10 cellular contexts compared by ENCODE assay signal in genomic region chr1:160576430-160576829, GRCh38. TPM values are rescaled to one million over a fixed set of nuclear protein-coding genes. Genes with fewer than 3 reads are reported as not detected.
DNase-seq lines count a peak whose midpoint lies in the region; ATAC-seq lines count a peak whose summit lies in the region.
"Had no signal": no experiment of that assay in that cellular context is flagged by ENCODE, and none has a peak within 500 bp of the region (broad histone marks: within the 10 kb centered on the region; RNA-seq: fewer than 3 reads in every experiment).

No MANE protein-coding gene starts in this region.

- H3K4me1 Mint-ChIP-seq in IgD-negative memory B cell (peaks cover 30 to 68% (median 55%) of the 10 kb centered on the region in 3 donors), immature natural killer cell (peaks cover 61% of the 10 kb centered on the region in 2 donors)
- peaks cover 82% of the 10 kb centered on the region for H3K4me1 Mint-ChIP-seq in activated CD4-positive, alpha-beta memory T cell treated with anti-CD3 and anti-CD28 coated beads for 36 hours (ENCODE audit: low read depth)
- H3K4me1 Mint-ChIP-seq in stimulated activated memory B cell treated with anti-CD40 and anti-IgM and Interleukin-4, amounts not matched to agents 10 μg/mL and 1 μg/mL and 100 μg/mL, for 72 hours: peaks cover 83% of the 10 kb centered on the region

- H3K9me3 Mint-ChIP-seq in IgD-negative memory B cell (no peaks in the 10 kb centered on the region), immature natural killer cell (no peaks in the 10 kb centered on the region)
- no peaks in the 10 kb centered on the region for H3K9me3 Mint-ChIP-seq in activated CD4-positive, alpha-beta memory T cell treated with anti-CD3 and anti-CD28 coated beads for 36 hours
- no peaks in the 10 kb centered on the region for H3K9me3 Mint-ChIP-seq in stimulated activated memory B cell treated with anti-CD40 and anti-IgM and Interleukin-4, amounts not matched to agents 10 μg/mL and 1 μg/mL and 100 μg/mL, for 72 hours

- CTCF ChIA-PET in activated CD4-positive, alpha-beta memory T cell treated with anti-CD3 and anti-CD28 coated beads for 36 hours (lab: Charles Lee): interaction anchor here (0.8 to 1.2 kb wide), 3 partner anchors 10 to 26 kb away, joined by 3 to 4 read pairs (median 3); no protein-coding TSS in a partner anchor

- H3K27me3 Mint-ChIP-seq in IgD-negative memory B cell: no peaks in the 10 kb centered on the region
- no peaks in the 10 kb centered on the region for H3K27me3 Mint-ChIP-seq in activated CD4-positive, alpha-beta memory T cell treated with anti-CD3 and anti-CD28 coated beads for 36 hours
- H3K27me3 Mint-ChIP-seq in immature natural killer cell (ENCODE audit: low read depth in 3 of 3): peaks cover 0 to 4% (median 0%) of the 10 kb centered on the region in 3 donors
- H3K27me3 Mint-ChIP-seq in stimulated activated memory B cell treated with anti-CD40 and anti-IgM and Interleukin-4, amounts not matched to agents 10 μg/mL and 1 μg/mL and 100 μg/mL, for 72 hours: no peaks in the 10 kb centered on the region

- POLR2A ChIA-PET in activated CD4-positive, alpha-beta memory T cell treated with anti-CD3 and anti-CD28 coated beads for 36 hours (lab: Charles Lee): interaction anchor here (0.7 to 4.7 kb wide), 5 partner anchors 9 to 122 kb away, joined by 3 to 31 read pairs (median 4); no protein-coding TSS in a partner anchor

- H3K4me3 Mint-ChIP-seq in IgD-negative memory B cell (peak overlapping the region; percentile 41 to 92 (median 82)), immature natural killer cell (peak overlapping the region in 3 of 5 donors; percentile 14 to 66 (median 65))
- H3K4me3 Mint-ChIP-seq in activated CD4-positive, alpha-beta memory T cell treated with anti-CD3 and anti-CD28 coated beads for 36 hours: peak overlapping the region; percentile 83
- H3K4me3 Mint-ChIP-seq in stimulated activated memory B cell treated with anti-CD40 and anti-IgM and Interleukin-4, amounts not matched to agents 10 μg/mL and 1 μg/mL and 100 μg/mL, for 72 hours: peak overlapping the region; percentile 82

- DNase-seq in activated CD4-positive, alpha-beta memory T cell treated with anti-CD3 and anti-CD28 coated beads for 36 hours: peak; percentile 71
- DNase-seq in immature natural killer cell: no peak
- DNase-seq in left lobe of liver (ENCODE audit: low spot score): no peak
- DNase-seq in NCI-H2081 (lab: John Stamatoyannopoulos, UW): no peak
- DNase-seq: DMS53, H7, small intestine had no signal

- intact Hi-C loops in activated CD4-positive, alpha-beta memory T cell treated with anti-CD3 and anti-CD28 coated beads for 36 hours (cut with micrococcal nuclease): loop anchor here (1.0 to 5.0 kb wide), 6 partner anchors 8 to 131 kb away; no protein-coding TSS in a partner anchor

- H3K36me3 Mint-ChIP-seq in IgD-negative memory B cell (peaks cover 2% of the 10 kb centered on the region), immature natural killer cell (peaks cover 0 to 8% (median 5%) of the 10 kb centered on the region in 3 donors)
- H3K36me3 Mint-ChIP-seq in activated CD4-positive, alpha-beta memory T cell treated with anti-CD3 and anti-CD28 coated beads for 36 hours: peaks cover 3% of the 10 kb centered on the region
- H3K36me3 Mint-ChIP-seq in stimulated activated memory B cell treated with anti-CD40 and anti-IgM and Interleukin-4, amounts not matched to agents 10 μg/mL and 1 μg/mL and 100 μg/mL, for 72 hours: peaks cover 33% of the 10 kb centered on the region

- no peak for ATAC-seq in stimulated activated memory B cell treated with anti-CD40 and anti-IgM and Interleukin-4, amounts not matched to agents 10 μg/mL and 1 μg/mL and 100 μg/mL, for 72 hours
- no peak for ATAC-seq in left lobe of liver
- no peak for ATAC-seq in GM19035 (IDR thresholded peaks at IDR 0.05; ENCODE audit: unreplicated experiment)

- H3K27ac Mint-ChIP-seq in IgD-negative memory B cell (peak overlapping the region in 1 of 3 donors; percentile 16), immature natural killer cell (peak overlapping the region; percentile 0 to 91 (median 22))
- peak overlapping the region; percentile 96 for H3K27ac Mint-ChIP-seq in activated CD4-positive, alpha-beta memory T cell treated with anti-CD3 and anti-CD28 coated beads for 36 hours
- H3K27ac Mint-ChIP-seq in stimulated activated memory B cell treated with anti-CD40 and anti-IgM and Interleukin-4, amounts not matched to agents 10 μg/mL and 1 μg/mL and 100 μg/mL, for 72 hours: peak overlapping the region; percentile 84

RNA-seq across cellular contexts. Expression of gene CD84, which starts 2.9 kb away (rescaled TPM):
- polyA plus RNA-seq in IgD-negative memory B cell: 8.7 TPM
- total RNA-seq in activated CD4-positive, alpha-beta memory T cell treated with anti-CD3 and anti-CD28 coated beads for 36 hours: 10 to 100 TPM; 18.6 to 20.2 TPM
- 1 to 10 TPM; 2.1 to 3.9 (median 3.0) TPM for polyA plus RNA-seq in immature natural killer cell
- total RNA-seq in left lobe of liver: 3.2 TPM
- total RNA-seq: H7 had no signal

RNA-seq across cellular contexts. Expression of gene SLAMF6, which starts 53.4 kb away (rescaled TPM):
- polyA plus RNA-seq in IgD-negative memory B cell (109 TPM), immature natural killer cell (100 to 1,000 TPM; 105 to 210 (median 125) TPM)
- total RNA-seq in activated CD4-positive, alpha-beta memory T cell treated with anti-CD3 and anti-CD28 coated beads for 36 hours: 10 to 100 TPM; 38.3 to 40.9 TPM
- total RNA-seq in left lobe of liver: 0.23 TPM
- total RNA-seq: H7 had no signal

Comparison
In these comparisons a context has a peak if more than half of its experiments do, and no peak if none do; other contexts are left out.
1. RNA of gene SLAMF6, which starts 53.4 kb away (total RNA-seq): 38.3 to 40.9 TPM in activated CD4-positive, alpha-beta memory T cell treated with anti-CD3 and anti-CD28 coated beads for 36 hours; 0.23 TPM in left lobe of liver (single experiment); every median in the first group is over 10 times any median in the second.
2. Peak in every context shown above with its lines, with median percentiles within 50 percentile points of each other: H3K4me3 Mint-ChIP-seq.